8 cellular contexts compared by ENCODE assay signal in the genomic region with DNA sequence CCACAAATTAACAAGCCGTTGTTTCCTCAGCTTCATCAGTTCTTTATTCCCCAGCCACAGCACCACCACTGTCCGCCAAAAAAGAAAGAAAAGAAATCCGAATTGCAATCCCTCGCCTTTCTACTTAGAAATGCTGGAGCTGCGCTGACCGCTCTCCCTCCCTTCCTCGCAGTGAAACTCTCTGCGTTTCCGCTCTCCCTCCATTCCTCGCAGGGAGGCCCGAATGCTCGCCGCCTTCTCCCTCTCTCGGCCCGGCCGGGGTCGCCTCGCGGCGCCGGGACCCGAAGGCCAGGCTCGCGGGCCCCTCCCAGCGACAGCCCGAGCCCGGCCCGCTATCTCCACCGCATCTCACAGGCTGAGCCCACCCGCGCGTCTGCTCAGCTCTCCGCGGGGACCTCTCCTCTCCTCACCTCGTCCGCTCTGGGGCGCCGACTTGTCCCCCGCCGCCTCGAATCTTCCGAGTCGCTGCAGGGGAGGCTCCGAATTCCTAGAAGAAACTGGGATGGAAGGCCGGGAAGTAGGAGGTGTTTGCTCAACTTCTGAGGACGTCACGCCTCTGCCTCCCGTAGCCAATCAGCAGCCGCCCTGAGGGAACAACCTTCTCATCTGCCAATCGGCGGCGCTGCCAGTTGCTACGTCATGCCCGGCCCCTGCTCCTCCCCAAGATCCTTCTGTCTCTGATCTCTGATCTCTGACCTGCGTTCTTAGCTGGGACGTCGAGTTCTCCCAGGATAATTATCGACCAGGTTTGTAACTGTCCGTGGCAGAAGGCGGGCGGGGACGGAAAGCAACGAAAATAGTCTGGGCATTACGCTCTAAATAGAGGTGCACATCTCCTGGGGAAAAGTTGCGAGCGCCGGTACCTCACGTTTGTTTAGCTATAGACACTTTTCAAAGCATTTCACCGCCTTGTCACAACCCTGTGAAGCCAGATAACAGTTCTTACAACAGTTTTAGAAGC. TPM values are rescaled to one million over a fixed set of nuclear protein-coding genes. Genes with fewer than 3 reads are reported as not detected.
DNase-seq lines count a peak whose midpoint lies in the region; ATAC-seq and TF ChIP-seq lines count a peak whose summit lies in the region.

Gene AASS, minus strand, starts transcription at position 499 of the 961 bp plus-strand sequence. CDS start 10,523 bp downstream, outside the sequence.

- peak within 1 kb of the TSS; percentile 88 for H3K4me3 Mint-ChIP-seq in activated naive CD4-positive, alpha-beta T cell treated with anti-CD3 and anti-CD28 coated beads for 36 hours
- peak within 1 kb of the TSS; percentile 100 for H3K4me3 Mint-ChIP-seq in nephron progenitor cell

- ATAC-seq in GM21526 (IDR thresholded peaks at IDR 0.05; ENCODE audit: low FRiP score, unreplicated experiment) (peak; percentile 100), RWPE2 (ENCODE audit: low read depth) (peak; percentile 92), foreskin keratinocyte (peak; percentile 99)

- intact Hi-C loops in activated naive CD4-positive, alpha-beta T cell treated with anti-CD3 and anti-CD28 coated beads for 36 hours (cut with micrococcal nuclease), result loop anchor here (10.0 kb wide), 1 partner anchor 749 kb away; the partner anchor contains the start of gene FAM3C

- H3K9me3 ChIP-seq in HUES64 (ENCODE audit: insufficient read depth, low read depth, low read length), result no peaks in the 10 kb centered on the region
- no peaks in the 10 kb centered on the region for H3K9me3 ChIP-seq in RWPE2 (ENCODE audit: severe bottlenecking)

- H3K4me1 Mint-ChIP-seq in activated naive CD4-positive, alpha-beta T cell treated with anti-CD3 and anti-CD28 coated beads for 36 hours (ENCODE audit: low read depth), result peaks cover 19% of the 10 kb centered on the region
- peaks cover 36% of the 10 kb centered on the region for H3K4me1 Mint-ChIP-seq in nephron progenitor cell

- peaks cover 38% of the 10 kb centered on the region for H3K27me3 Mint-ChIP-seq in activated naive CD4-positive, alpha-beta T cell treated with anti-CD3 and anti-CD28 coated beads for 36 hours (ENCODE audit: low read depth)
- H3K27me3 Mint-ChIP-seq in nephron progenitor cell (ENCODE audit: low read depth, poor library complexity), result peaks cover 8% of the 10 kb centered on the region

- H3K27me3 ChIP-seq in HUES64 (ENCODE audit: insufficient read depth, low read length) (no peaks in the 10 kb centered on the region), RWPE2 (ENCODE audit: insufficient read depth, poor library complexity, severe bottlenecking) (no peaks in the 10 kb centered on the region), foreskin keratinocyte (no peaks in the 10 kb centered on the region)

- peak within 1 kb of the TSS; percentile 92 for H3K9ac ChIP-seq in HUES64 (ENCODE audit: low read depth, low read length)

- no peaks in the 10 kb centered on the region for H3K9me3 Mint-ChIP-seq in activated naive CD4-positive, alpha-beta T cell treated with anti-CD3 and anti-CD28 coated beads for 36 hours
- H3K9me3 Mint-ChIP-seq in nephron progenitor cell, result no peaks in the 10 kb centered on the region

- H3K36me3 ChIP-seq in HUES64 (ENCODE audit: insufficient read depth, low read length) (peaks cover 2% of the 10 kb centered on the region; the same call in 1 of the 2 replicates), RWPE2 (ENCODE audit: low read depth) (no peaks in the 10 kb centered on the region)

- no peaks in the 10 kb centered on the region for H3K36me3 Mint-ChIP-seq in activated naive CD4-positive, alpha-beta T cell treated with anti-CD3 and anti-CD28 coated beads for 36 hours (ENCODE audit: low read depth)
- H3K36me3 Mint-ChIP-seq in nephron progenitor cell (ENCODE audit: low read depth), result peaks cover 8% of the 10 kb centered on the region

- peaks cover 49% of the 10 kb centered on the region for H3K4me1 ChIP-seq in HUES64 (ENCODE audit: insufficient read depth, low read length)
- H3K4me1 ChIP-seq in RWPE2 (ENCODE audit: insufficient read depth, poor library complexity, severe bottlenecking), result peaks cover 11% of the 10 kb centered on the region
- peaks cover 11% of the 10 kb centered on the region for H3K4me1 ChIP-seq in foreskin keratinocyte

- peak within 1 kb of the TSS; percentile 60 for H3K27ac Mint-ChIP-seq in activated naive CD4-positive, alpha-beta T cell treated with anti-CD3 and anti-CD28 coated beads for 36 hours
- H3K27ac Mint-ChIP-seq in nephron progenitor cell, result peak within 1 kb of the TSS; percentile 100

- TF ChIP-seq CTCF in RWPE2 (IDR thresholded peaks at IDR 0.05; ENCODE audit: poor library complexity, severe bottlenecking) (peak; percentile 6), foreskin keratinocyte (conservative IDR thresholded peaks at IDR 0.05) (peak; percentile 29), nephron progenitor cell (IDR thresholded peaks at IDR 0.05) (no peak)

- CTCF ChIA-PET in activated naive CD4-positive, alpha-beta T cell treated with anti-CD3 and anti-CD28 coated beads for 36 hours (lab: Charles Lee), result interaction anchor here (0.6 to 0.9 kb wide), 2 partner anchors 49 to 80 kb away, joined by 3 read pairs; no protein-coding TSS in a partner anchor

- H3K27ac ChIP-seq in HUES64 (ENCODE audit: low read depth, low read length), result peak within 1 kb of the TSS; percentile 89
- no peak within 1 kb of the TSS for H3K27ac ChIP-seq in RWPE2 (ENCODE audit: poor library complexity, severe bottlenecking)
- peak within 1 kb of the TSS; percentile 70 for H3K27ac ChIP-seq in foreskin keratinocyte

- H3K4me3 ChIP-seq in HUES64 (ENCODE audit: low read length) (peak within 1 kb of the TSS; percentile 99), RWPE2 (ENCODE audit: severe bottlenecking) (peak within 1 kb of the TSS; percentile 97)

- 2% methylated on average over 69 of the region's 69 CpGs for WGBS in HUES64

- DNase-seq in COLO829 (ENCODE audit: low spot score) (peak; percentile 97), RWPE2 (ENCODE audit: low spot score) (peak; percentile 95), foreskin keratinocyte (peak; percentile 79 to 90), nephron progenitor cell (peak; percentile 96)
- DNase-seq in activated naive CD4-positive, alpha-beta T cell treated with anti-CD3 and anti-CD28 coated beads for 36 hours, result peak; percentile 83
- peak; percentile 58 for DNase-seq in stimulated activated naive CD4-positive, alpha-beta T cell treated with Interleukin-2 at 50 U/mL for 16 hours (lab: John Stamatoyannopoulos, UW)

RNA-seq across cellular contexts. Expression of gene AASS, which starts in this region (rescaled TPM):
- 80.1 TPM for polyA plus RNA-seq in HUES64 (2013, experiment 1 of 2)
- 93.5 TPM for polyA plus RNA-seq in HUES64 (2013, experiment 2 of 2)
- 1 to 10 TPM; 1.9 to 2.2 TPM for total RNA-seq in activated naive CD4-positive, alpha-beta T cell treated with anti-CD3 and anti-CD28 coated beads for 36 hours
- total RNA-seq in foreskin keratinocyte, result 12.6 and 13.6 TPM in 2 replicates
- polyA plus RNA-seq in foreskin keratinocyte, result 1.7 and 2.4 TPM in 2 replicates
